ENCODE assay signal across 22 cellular contexts in the genomic region with DNA sequence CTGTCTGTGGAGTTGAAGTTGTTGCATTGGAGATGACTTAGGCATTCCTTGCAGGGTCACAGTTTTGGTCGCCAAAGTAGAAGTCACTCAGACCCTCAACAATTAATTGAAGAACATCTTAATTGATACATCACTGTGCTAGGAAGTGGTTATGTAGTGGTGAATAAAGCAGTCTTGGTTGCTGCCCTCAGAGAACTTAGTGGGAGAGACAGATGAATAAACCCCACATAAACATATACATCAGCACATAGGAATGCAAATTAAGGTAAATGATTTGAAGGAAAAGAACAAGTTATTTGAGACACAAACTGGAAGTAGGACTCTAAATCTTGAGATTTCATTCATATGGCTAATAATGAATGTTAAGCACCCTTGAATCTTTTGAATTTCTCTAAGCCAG.
"Had no signal": no experiment of that assay in that cellular context is flagged by ENCODE, and none has a peak within 500 bp of the region (broad histone marks: within the 10 kb centered on the region; RNA-seq: fewer than 3 reads in every experiment).

No MANE protein-coding gene starts in this region.

- DNase-seq: effector CD4-positive, alpha-beta T cell; endodermal cell; erythroblast; heart left ventricle; hippocampal formation; kidney glomerular epithelial cell; mammary epithelial cell; mucosa of descending colon; naive thymus-derived CD8-positive, alpha-beta T cell; psoas muscle; sigmoid colon; stimulated activated CD4-positive, alpha-beta T cell treated with anti-CD3 and anti-CD28 coated beads, Interleukin-2, amount 100 ng/mL, for 24 hours; stimulated activated CD4-positive, alpha-beta T cell treated with anti-CD3 and anti-CD28 coated beads, Interleukin-4, amount 100 ng/mL, for 4 hours; stimulated activated naive B cell treated with anti-CD40 and anti-IgM and Interleukin-4, amounts not matched to agents 10 μg/mL and 1 μg/mL and 100 μg/mL, for 72 hours; stimulated activated naive CD8-positive, alpha-beta T cell treated with anti-CD3 and anti-CD28 coated beads, Interleukin-15, amount 100 ng/mL, for 72 hours; testis; upper lobe of right lung had no signal

- H3K27ac Mint-ChIP-seq: dendritic cell treated with granulocyte-macrophage colony-stimulating factor and Interleukin-4, amounts not matched to agents 40 ng/mL and 50 ng/mL, for 4 days; endodermal cell; naive thymus-derived CD8-positive, alpha-beta T cell; stimulated activated naive B cell treated with anti-CD40 and anti-IgM and Interleukin-4, amounts not matched to agents 10 μg/mL and 1 μg/mL and 100 μg/mL, for 72 hours; stimulated activated naive CD8-positive, alpha-beta T cell treated with anti-CD3 and anti-CD28 coated beads, Interleukin-15, amount 100 ng/mL, for 72 hours had no signal

- H3K27me3 ChIP-seq: heart left ventricle, neutrophil, sigmoid colon, testis, tibial nerve, upper lobe of right lung, vagina had no signal

- H3K4me1 ChIP-seq: heart left ventricle, psoas muscle, sigmoid colon, testis, tibial nerve, upper lobe of right lung, vagina had no signal

- H3K4me3 Mint-ChIP-seq: dendritic cell treated with granulocyte-macrophage colony-stimulating factor and Interleukin-4, amounts not matched to agents 40 ng/mL and 50 ng/mL, for 4 days; endodermal cell; naive thymus-derived CD8-positive, alpha-beta T cell; stimulated activated naive B cell treated with anti-CD40 and anti-IgM and Interleukin-4, amounts not matched to agents 10 μg/mL and 1 μg/mL and 100 μg/mL, for 72 hours; stimulated activated naive CD8-positive, alpha-beta T cell treated with anti-CD3 and anti-CD28 coated beads, Interleukin-15, amount 100 ng/mL, for 72 hours had no signal

- H3K27me3 Mint-ChIP-seq: dendritic cell treated with granulocyte-macrophage colony-stimulating factor and Interleukin-4, amounts not matched to agents 40 ng/mL and 50 ng/mL, for 4 days; naive thymus-derived CD8-positive, alpha-beta T cell; stimulated activated naive B cell treated with anti-CD40 and anti-IgM and Interleukin-4, amounts not matched to agents 10 μg/mL and 1 μg/mL and 100 μg/mL, for 72 hours; stimulated activated naive CD8-positive, alpha-beta T cell treated with anti-CD3 and anti-CD28 coated beads, Interleukin-15, amount 100 ng/mL, for 72 hours had no signal

- H3K36me3 ChIP-seq: vagina had no signal

- H3K4me3 ChIP-seq: heart left ventricle, mucosa of descending colon, psoas muscle, sigmoid colon, skin epidermis, testis, tibial nerve, upper lobe of right lung, vagina had no signal

- H3K9me3 ChIP-seq: mucosa of descending colon, neutrophil, psoas muscle, sigmoid colon, testis, tibial nerve, upper lobe of right lung, vagina had no signal

- H3K4me1 Mint-ChIP-seq: endodermal cell; stimulated activated naive B cell treated with anti-CD40 and anti-IgM and Interleukin-4, amounts not matched to agents 10 μg/mL and 1 μg/mL and 100 μg/mL, for 72 hours; stimulated activated naive CD8-positive, alpha-beta T cell treated with anti-CD3 and anti-CD28 coated beads, Interleukin-15, amount 100 ng/mL, for 72 hours had no signal

- H3K9me3 Mint-ChIP-seq: stimulated activated naive B cell treated with anti-CD40 and anti-IgM and Interleukin-4, amounts not matched to agents 10 μg/mL and 1 μg/mL and 100 μg/mL, for 72 hours had no signal
